ENCODE assay signal across 8 cellular contexts in genomic region chr16:67185003-67185865, GRCh38. TPM values are rescaled to one million over a fixed set of nuclear protein-coding genes. Genes with fewer than 3 reads are reported as not detected.
DNase-seq lines count a peak whose midpoint lies in the region; ATAC-seq and TF ChIP-seq lines count a peak whose summit lies in the region.

No MANE protein-coding gene starts in this region.

- in situ Hi-C loops in Caki2 (cut with HindIII; ENCODE audit: low pct_unique_long_range_greater_than_20kb, low sequenced_read_pairs): no loop called here

- TF ChIP-seq CTCF in esophagus squamous epithelium (IDR thresholded peaks at IDR 0.05): peak; percentile 70 to 83 (median 80)

- DNase-seq in Caki2 (ENCODE audit: low read depth): peak; percentile 86
- DNase-seq in OCI-M1 (lab: John Stamatoyannopoulos, UW): peak; percentile 94
- DNase-seq in activated T-cell treated with anti-CD3 and anti-CD28 coated beads, Interleukin-2, amount 50 U/mL, for 24 hours: peak; percentile 91
- peak; percentile 50 for DNase-seq in esophagus squamous epithelium (lab: John Stamatoyannopoulos, UW)
- DNase-seq in naive thymus-derived CD4-positive, alpha-beta T cell: peak; percentile 54 to 88 (median 70)
- peak; percentile 82 for DNase-seq in stimulated activated CD8-positive, alpha-beta memory T cell treated with anti-CD3 and anti-CD28 coated beads, Interleukin-7, amount 100 ng/mL, for 24 hours (ENCODE audit: low read depth)

- peaks cover 19 to 51% (median 34%) of the 10 kb centered on the region in 3 donors for H3K4me1 ChIP-seq in esophagus squamous epithelium
- peaks cover 12 to 15% of the 10 kb centered on the region in 2 donors for H3K4me1 ChIP-seq in naive thymus-derived CD4-positive, alpha-beta T cell (ENCODE audit: control insufficient read depth in 2 of 2, insufficient read depth in 2 of 2, low read length in 2 of 2)

- no peaks in the 10 kb centered on the region for H3K36me3 ChIP-seq in esophagus squamous epithelium
- peaks cover 0 to 7% (median 0%) of the 10 kb centered on the region in 3 experiments for H3K36me3 ChIP-seq in naive thymus-derived CD4-positive, alpha-beta T cell (ENCODE audit: control insufficient read depth in 2 of 3, insufficient read depth in 3 of 3, low read length in 3 of 3)

- no peaks in the 10 kb centered on the region for H3K36me3 Mint-ChIP-seq in activated T-cell treated with anti-CD3 and anti-CD28 coated beads, Interleukin-2, amount 50 U/mL, for 24 hours (ENCODE audit: low read depth)
- no peaks in the 10 kb centered on the region for H3K36me3 Mint-ChIP-seq in naive thymus-derived CD4-positive, alpha-beta T cell

- peaks cover 15% of the 10 kb centered on the region for H3K4me1 Mint-ChIP-seq in activated T-cell treated with anti-CD3 and anti-CD28 coated beads, Interleukin-2, amount 50 U/mL, for 24 hours (ENCODE audit: low read depth)
- H3K4me1 Mint-ChIP-seq in naive thymus-derived CD4-positive, alpha-beta T cell: peaks cover 8 to 15% (median 11%) of the 10 kb centered on the region in 7 donors

- H3K27ac Mint-ChIP-seq in activated T-cell treated with anti-CD3 and anti-CD28 coated beads, Interleukin-2, amount 50 U/mL, for 24 hours: no peak overlapping the region
- peak overlapping the region; percentile 24 to 94 (median 69) for H3K27ac Mint-ChIP-seq in naive thymus-derived CD4-positive, alpha-beta T cell

- H3K27ac ChIP-seq in esophagus squamous epithelium: peak overlapping the region; percentile 93 to 99 (median 98)
- H3K27ac ChIP-seq in naive thymus-derived CD4-positive, alpha-beta T cell (ENCODE audit: low read depth, low read length): no peak overlapping the region

- ATAC-seq in HG03354 (IDR thresholded peaks at IDR 0.05; ENCODE audit: poor library complexity, severe bottlenecking, unreplicated experiment) (peak; percentile 27), HG02870 (IDR thresholded peaks at IDR 0.05; ENCODE audit: unreplicated experiment) (no peak)
- ATAC-seq in naive thymus-derived CD4-positive, alpha-beta T cell: peak; percentile 44

- no peaks in the 10 kb centered on the region for H3K9me3 Mint-ChIP-seq in activated T-cell treated with anti-CD3 and anti-CD28 coated beads, Interleukin-2, amount 50 U/mL, for 24 hours
- H3K9me3 Mint-ChIP-seq in naive thymus-derived CD4-positive, alpha-beta T cell: no peaks in the 10 kb centered on the region

- peak overlapping the region; percentile 71 for H3K4me3 Mint-ChIP-seq in activated T-cell treated with anti-CD3 and anti-CD28 coated beads, Interleukin-2, amount 50 U/mL, for 24 hours
- H3K4me3 Mint-ChIP-seq in naive thymus-derived CD4-positive, alpha-beta T cell: peak overlapping the region in 5 of 10 donors; percentile 80 to 91 (median 89)

- H3K27me3 Mint-ChIP-seq in activated T-cell treated with anti-CD3 and anti-CD28 coated beads, Interleukin-2, amount 50 U/mL, for 24 hours: peaks cover 19% of the 10 kb centered on the region
- H3K27me3 Mint-ChIP-seq in naive thymus-derived CD4-positive, alpha-beta T cell: peaks cover 0 to 15% (median 0%) of the 10 kb centered on the region in 5 donors

- H3K4me3 ChIP-seq in esophagus squamous epithelium: peak overlapping the region; percentile 58 to 94 (median 60)
- H3K4me3 ChIP-seq in naive thymus-derived CD4-positive, alpha-beta T cell (ENCODE audit: low read length): peak overlapping the region; percentile 79

- H3K27me3 ChIP-seq in esophagus squamous epithelium: no peaks in the 10 kb centered on the region
- H3K27me3 ChIP-seq in naive thymus-derived CD4-positive, alpha-beta T cell (ENCODE audit: control insufficient read depth in 2 of 2, insufficient read depth in 2 of 2, low read length in 2 of 2): no peaks in the 10 kb centered on the region

- POLR2A ChIA-PET in naive thymus-derived CD4-positive, alpha-beta T cell (lab: Charles Lee): interaction anchor here (0.6 to 4.2 kb wide), 9 partner anchors 12 to 251 kb away, joined by 3 to 22 read pairs (median 4); partner anchors contain the start of genes CIAO2B, FBXL8, TMEM208 and TRADD

- no peaks in the 10 kb centered on the region for H3K9me3 ChIP-seq in esophagus squamous epithelium
- no peaks in the 10 kb centered on the region for H3K9me3 ChIP-seq in naive thymus-derived CD4-positive, alpha-beta T cell (ENCODE audit: control insufficient read depth in 2 of 3, low read length in 3 of 3)

- CTCF ChIA-PET in naive thymus-derived CD4-positive, alpha-beta T cell (lab: Charles Lee): interaction anchor here (0.6 to 2.4 kb wide), 14 partner anchors 9 to 241 kb away, joined by 3 to 15 read pairs (median 4); partner anchors contain the start of genes FBXL8 and TRADD

- 3 to 22% methylated on average over 8 to 14 of the region's 52 CpGs for WGBS in esophagus squamous epithelium, 2 donors

- intact Hi-C loops in esophagus squamous epithelium (cut with DNase I): no loop called here
- intact Hi-C loops in naive thymus-derived CD4-positive, alpha-beta T cell (cut with micrococcal nuclease): loop anchor here (1.0 to 2.0 kb wide), 6 partner anchors 42 to 238 kb away; partner anchors contain the start of genes PHAF1 (in 1 of the 2) and TMEM208 (in 1 of the 2)

- TF ChIP-seq POLR2A in esophagus squamous epithelium (IDR thresholded peaks at IDR 0.05): no peak

RNA-seq across cellular contexts. Expression of gene MATCAP1, which starts 1.5 kb away (rescaled TPM):
- 10.1 and 25.8 TPM in 2 replicates for total RNA-seq in Caki2 (2014; rRNA removed; shearing (Covaris generic); ENCODE audit: low replicate concordance)
- total RNA-seq in esophagus squamous epithelium: 10 to 100 TPM in 3 of 4 donors, 1 to 10 TPM in 1; 8.8 to 18.8 (median 13.4) TPM
- total RNA-seq in naive thymus-derived CD4-positive, alpha-beta T cell: 10 to 100 TPM in 3 of 5 experiments, 1 to 10 TPM in 2; 4.3 to 88.1 (median 11.0) TPM
- under 1 TPM; 0.48 to 0.78 TPM for polyA plus RNA-seq in naive thymus-derived CD4-positive, alpha-beta T cell

RNA-seq across cellular contexts. Expression of gene EXOC3L1, which starts 4.7 kb away (rescaled TPM):
- total RNA-seq in Caki2 (2014; rRNA removed; shearing (Covaris generic); ENCODE audit: low replicate concordance): not detected in 2 replicates
- total RNA-seq in esophagus squamous epithelium: 1 to 10 TPM; 1.1 to 2.3 (median 1.4) TPM
- under 1 TPM in 2 of 5 experiments, not detected in 3; 0.58 to 0.73 TPM for total RNA-seq in naive thymus-derived CD4-positive, alpha-beta T cell
- not detected for polyA plus RNA-seq in naive thymus-derived CD4-positive, alpha-beta T cell

RNA-seq across cellular contexts. Expression of gene E2F4, which starts 6.7 kb away (rescaled TPM):
- 58.8 and 91.2 TPM in 2 replicates for total RNA-seq in Caki2 (2014; rRNA removed; shearing (Covaris generic); ENCODE audit: low replicate concordance)
- total RNA-seq in esophagus squamous epithelium: 10 to 100 TPM; 66.1 to 96.9 (median 81.9) TPM
- 100 to 1,000 TPM in 1 of 5 experiments, 10 to 100 TPM in 4; 67.1 to 133 (median 73.0) TPM for total RNA-seq in naive thymus-derived CD4-positive, alpha-beta T cell
- polyA plus RNA-seq in naive thymus-derived CD4-positive, alpha-beta T cell: 10 to 100 TPM; 59.4 to 97.9 TPM

RNA-seq across cellular contexts. Expression of gene ELMO3, which starts 13.7 kb away (rescaled TPM):
- total RNA-seq in Caki2 (2014; rRNA removed; shearing (Covaris generic); ENCODE audit: low replicate concordance): 1.5 and 1.9 TPM in 2 replicates
- total RNA-seq in esophagus squamous epithelium: 10 to 100 TPM; 30.1 to 35.9 (median 32.9) TPM
- total RNA-seq in naive thymus-derived CD4-positive, alpha-beta T cell: 1 to 10 TPM; 2.6 to 9.1 (median 7.5) TPM
- under 1 TPM in 1 of 2 donors, not detected in 1; 0.07 TPM for polyA plus RNA-seq in naive thymus-derived CD4-positive, alpha-beta T cell

RNA-seq across cellular contexts. Expression of gene NOL3, which starts 14.9 kb away (rescaled TPM):
- 114 and 120 TPM in 2 replicates for total RNA-seq in Caki2 (2014; rRNA removed; shearing (Covaris generic); ENCODE audit: low replicate concordance)
- total RNA-seq in esophagus squamous epithelium: 10 to 100 TPM; 25.1 to 56.1 (median 36.7) TPM
- 10 to 100 TPM in 1 of 5 experiments, 1 to 10 TPM in 3, under 1 TPM in 1; 0.89 to 66.0 (median 1.8) TPM for total RNA-seq in naive thymus-derived CD4-positive, alpha-beta T cell
- not detected for polyA plus RNA-seq in naive thymus-derived CD4-positive, alpha-beta T cell
